In the genomic region with DNA sequence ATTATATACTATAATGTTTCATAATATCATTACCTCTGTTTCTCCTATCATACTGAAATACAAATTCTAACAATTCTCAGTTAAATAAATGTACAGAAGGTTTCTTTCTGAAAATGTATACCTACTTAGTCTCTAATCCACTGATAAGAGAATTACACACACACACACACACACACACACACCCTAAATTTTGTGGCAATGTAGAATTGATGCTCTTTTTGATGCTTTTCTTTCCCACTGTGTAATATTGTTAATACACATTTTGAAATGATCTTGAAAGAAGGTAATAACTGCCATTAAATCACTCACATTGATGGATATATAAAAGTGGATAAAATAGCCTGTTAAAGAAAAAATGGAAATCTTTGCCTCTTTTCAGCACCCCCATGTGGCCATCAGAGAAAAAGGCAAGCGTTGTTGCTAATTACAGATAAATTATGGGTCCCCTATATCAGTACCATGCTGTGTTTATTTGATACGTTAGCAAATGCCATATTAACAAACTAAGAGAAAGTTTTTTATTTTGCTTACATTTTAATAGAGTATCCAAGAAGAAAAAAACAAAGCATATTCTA, we compare ENCODE assay signal across 9 cellular contexts.
DNase-seq lines count a peak whose midpoint lies in the region; ATAC-seq and TF ChIP-seq lines count a peak whose summit lies in the region.
"Had no signal": no experiment of that assay in that cellular context is flagged by ENCODE, and none has a peak within 500 bp of the region (broad histone marks: within the 10 kb centered on the region; RNA-seq: fewer than 3 reads in every experiment).

No MANE protein-coding gene starts in this region.

- H3K27me3 ChIP-seq in Karpas-422 (ENCODE audit: low read length) = no peaks in the 10 kb centered on the region
- H3K27me3 ChIP-seq in CD4-positive, alpha-beta T cell (ENCODE audit: control insufficient read depth, insufficient read depth, low read length) = no peaks in the 10 kb centered on the region

- H3K9me2 ChIP-seq in Karpas-422 (replicated peaks; ENCODE audit: insufficient read depth, low read length) = no peaks in the 10 kb centered on the region

- H3K9me3 Mint-ChIP-seq in neural crest cell = no peaks in the 10 kb centered on the region
- peaks cover 3% of the 10 kb centered on the region for H3K9me3 Mint-ChIP-seq in CD4-positive, alpha-beta T cell

- no peak overlapping the region for H3K27ac Mint-ChIP-seq in neural crest cell (ENCODE audit: unreplicated experiment)
- H3K27ac Mint-ChIP-seq in CD4-positive, alpha-beta T cell = no peak overlapping the region
- H3K27ac Mint-ChIP-seq: T-helper 17 cell had no signal

- no peak overlapping the region for H2AFZ ChIP-seq in Karpas-422 (ENCODE audit: low read length)

- CTCF ChIA-PET in CD4-positive, alpha-beta T cell (lab: Charles Lee) = no interaction called here

- H3K27me3 Mint-ChIP-seq in neural crest cell (ENCODE audit: low read depth) = no peaks in the 10 kb centered on the region
- H3K27me3 Mint-ChIP-seq in CD4-positive, alpha-beta T cell = no peaks in the 10 kb centered on the region
- H3K27me3 Mint-ChIP-seq: T-helper 17 cell had no signal

- intact Hi-C loops in CD4-positive, alpha-beta T cell (cut with DNase I, micrococcal nuclease) = no loop called here

- no peak overlapping the region for H3K4me3 Mint-ChIP-seq in neural crest cell
- no peak overlapping the region for H3K4me3 Mint-ChIP-seq in CD4-positive, alpha-beta T cell
- H3K4me3 Mint-ChIP-seq: T-helper 17 cell had no signal

- no peak overlapping the region for H3K4me3 ChIP-seq in Karpas-422 (ENCODE audit: low read length)
- H3K4me3 ChIP-seq in astrocyte of the spinal cord (ENCODE audit: low read depth, low read length) = no peak overlapping the region

- DNase-seq in DMS 273 (lab: John Stamatoyannopoulos, UW; ENCODE audit: unreplicated experiment) (peak; percentile 14), DMS 273 treated with DMSO at 0.1 percent for 48 hours (lab: John Stamatoyannopoulos, UW) (no peak), Karpas-422 (peak; percentile 66), astrocyte of the spinal cord (ENCODE audit: low read depth, low spot score) (no peak), neural crest cell (ENCODE audit: low read depth, low spot score) (no peak), SIG-M5 (lab: John Stamatoyannopoulos, UW) (no peak), nucleus accumbens (lab: John Stamatoyannopoulos, UW) (no peak)
- DNase-seq in CD4-positive, alpha-beta T cell = no peak
- DNase-seq: T-helper 17 cell had no signal

- no peaks in the 10 kb centered on the region for H3K4me1 ChIP-seq in Karpas-422 (ENCODE audit: low read length)

- H4K20me1 ChIP-seq in Karpas-422 (ENCODE audit: insufficient read depth, low read depth, low read length) = no peaks in the 10 kb centered on the region

- no peaks in the 10 kb centered on the region for H3K79me2 ChIP-seq in Karpas-422 (ENCODE audit: low read length)

- POLR2A ChIA-PET in CD4-positive, alpha-beta T cell (lab: Charles Lee) = no interaction called here

- no peak overlapping the region for H3K4me2 ChIP-seq in Karpas-422 (ENCODE audit: low read depth, low read length, poor library complexity, severe bottlenecking)

- H3K9me3 ChIP-seq in Karpas-422 (ENCODE audit: low read length) = no peaks in the 10 kb centered on the region
- H3K9me3 ChIP-seq in CD4-positive, alpha-beta T cell (ENCODE audit: control insufficient read depth, low read length) = no peaks in the 10 kb centered on the region

- no peak overlapping the region for H3K27ac ChIP-seq in Karpas-422 (ENCODE audit: low read length)
- no peak overlapping the region for H3K27ac ChIP-seq in CD4-positive, alpha-beta T cell (ENCODE audit: low read depth, low read length)

- TF ChIP-seq CTCF in astrocyte of the spinal cord (IDR thresholded peaks at IDR 0.05; ENCODE audit: low read depth, low read length) (peak; percentile 51), neural crest cell (conservative IDR thresholded peaks at IDR 0.05) (peak; percentile 65)
- no peak for TF ChIP-seq CTCF in CD4-positive, alpha-beta T cell (IDR thresholded peaks at IDR 0.05)

- H3K36me3 ChIP-seq in Karpas-422 (ENCODE audit: insufficient read depth, low read length) = no peaks in the 10 kb centered on the region

- no peaks in the 10 kb centered on the region for H3K4me1 Mint-ChIP-seq in neural crest cell
- H3K4me1 Mint-ChIP-seq in CD4-positive, alpha-beta T cell (ENCODE audit: low read depth) = no peaks in the 10 kb centered on the region
- H3K4me1 Mint-ChIP-seq: T-helper 17 cell had no signal

- no peak overlapping the region for H3K9ac ChIP-seq in Karpas-422 (ENCODE audit: low read length)

- in situ Hi-C loops in astrocyte of the spinal cord (cut with HindIII; ENCODE audit: low sequenced_read_pairs) = no loop called here

- no peaks in the 10 kb centered on the region for H3K36me3 Mint-ChIP-seq in neural crest cell (ENCODE audit: low read depth)
- H3K36me3 Mint-ChIP-seq in CD4-positive, alpha-beta T cell (ENCODE audit: low read depth) = no peaks in the 10 kb centered on the region

- no peak for ATAC-seq in CD4-positive, alpha-beta T cell (ENCODE audit: poor library complexity)
- ATAC-seq: T-helper 17 cell had no signal

Comparison
In these comparisons a context has a peak if more than half of its experiments do, and no peak if none do; other contexts are left out.
1. DNase-seq: peak in DMS 273 (single experiment) and Karpas-422 (single experiment); none in DMS 273 treated with DMSO at 0.1 percent for 48 hours (single experiment), astrocyte of the spinal cord (single experiment), neural crest cell (single experiment), SIG-M5 (single experiment), CD4-positive, alpha-beta T cell (0 of 10) and nucleus accumbens (0 of 56).